11 cellular contexts compared by ENCODE assay signal in genomic region chr13:21436582-21436981, GRCh38. TPM values are rescaled to one million over a fixed set of nuclear protein-coding genes. Genes with fewer than 3 reads are reported as not detected.
DNase-seq lines count a peak whose midpoint lies in the region; ATAC-seq and TF ChIP-seq lines count a peak whose summit lies in the region.
"Had no signal": no experiment of that assay in that cellular context is flagged by ENCODE, and none has a peak within 500 bp of the region (broad histone marks: within the 10 kb centered on the region; RNA-seq: fewer than 3 reads in every experiment).

No MANE protein-coding gene starts in this region.

- H3K4me3 ChIP-seq in left ventricle myocardium inferior (no peak overlapping the region), lung (no peak overlapping the region), uterus (no peak overlapping the region)
- H3K4me3 ChIP-seq: BLaER1 had no signal

- H3K9me3 Mint-ChIP-seq in activated T-helper 1 cell treated with anti-CD3 and anti-CD28 coated beads, Interleukin-12 subunit alpha, Interleukin-12 subunit beta, Interleukin-2, Interleukin-4 antibody, amounts not matched to agents 30 ng/mL and 10 ng/mL and 1 ng/mL, durations not matched to agents 14 hours and 24 hours and 36 hours = peaks cover 22% of the 10 kb centered on the region

- H3K27me3 ChIP-seq in left ventricle myocardium inferior (ENCODE audit: low read depth) (no peaks in the 10 kb centered on the region), lung (ENCODE audit: control insufficient read depth, insufficient read depth) (no peaks in the 10 kb centered on the region), uterus (no peaks in the 10 kb centered on the region)
- H3K27me3 ChIP-seq: BLaER1 had no signal

- H3K4me1 ChIP-seq in left ventricle myocardium inferior (peaks cover 21% of the 10 kb centered on the region), lung (ENCODE audit: control insufficient read depth in 2 of 2, insufficient read depth in 2 of 2, low read length in 2 of 2) (peaks cover 1 to 4% of the 10 kb centered on the region in 2 donors), uterus (no peaks in the 10 kb centered on the region)
- H3K4me1 ChIP-seq: BLaER1 had no signal

- TF ChIP-seq CTCF in left ventricle myocardium inferior (IDR thresholded peaks at IDR 0.05; ENCODE audit: borderline replicate concordance) = no peak
- TF ChIP-seq CTCF in lung (IDR thresholded peaks at IDR 0.05; ENCODE audit: control extremely low read depth, extremely low read depth) = no peak
- no peak for TF ChIP-seq CTCF in uterus (IDR thresholded peaks at IDR 0.05)

- H3K27ac ChIP-seq in left ventricle myocardium inferior (replicated peaks) (peak overlapping the region; percentile 84), lung (ENCODE audit: low read depth in 1 of 2, low read length in 1 of 2) (peak overlapping the region; percentile 80 to 81), uterus (peak overlapping the region; percentile 19 to 70)
- H3K27ac ChIP-seq: BLaER1 had no signal

- H3K9me3 ChIP-seq in left ventricle myocardium inferior (replicated peaks) (peaks cover 19% of the 10 kb centered on the region), lung (ENCODE audit: control insufficient read depth in 2 of 2, insufficient read depth in 1 of 2, low read length in 1 of 2) (peaks cover 0 to 5% of the 10 kb centered on the region in 2 donors), uterus (peaks cover 0 to 9% of the 10 kb centered on the region in 2 donors)

- H3K36me3 ChIP-seq in left ventricle myocardium inferior (peaks cover 11% of the 10 kb centered on the region), lung (ENCODE audit: control insufficient read depth in 2 of 2, insufficient read depth in 2 of 2, low read length in 2 of 2) (no peaks in the 10 kb centered on the region), uterus (no peaks in the 10 kb centered on the region)

- TF ChIP-seq POLR2A in uterus (IDR thresholded peaks at IDR 0.05) = no peak

- no peak for DNase-seq in left ventricle myocardium inferior
- no peak for DNase-seq in Right ventricle myocardium inferior (ENCODE audit: missing footprints)
- DNase-seq in activated T-helper 1 cell treated with anti-CD3 and anti-CD28 coated beads, Interleukin-12 subunit alpha, Interleukin-12 subunit beta, Interleukin-2, Interleukin-4 antibody, amounts not matched to agents 30 ng/mL and 10 ng/mL and 1 ng/mL, durations not matched to agents 14 hours and 24 hours and 36 hours (ENCODE audit: low spot score) = no peak
- DNase-seq in lung (ENCODE audit: low spot score) = no peak
- DNase-seq in uterus = no peak
- no peak for DNase-seq in NCI-H2107 treated with DMSO at 0.1 percent for 48 hours (lab: John Stamatoyannopoulos, UW; ENCODE audit: unreplicated experiment)
- no peak for DNase-seq in NCI-H1694 (lab: John Stamatoyannopoulos, UW)
- DNase-seq in stimulated activated naive CD4-positive, alpha-beta T cell treated with Interleukin-2 at 50 U/mL for 16 hours (lab: John Stamatoyannopoulos, UW) = no peak
- DNase-seq: Kasumi-1, NCI-H774 had no signal

- peak overlapping the region; percentile 65 for H3K4me3 Mint-ChIP-seq in activated T-helper 1 cell treated with anti-CD3 and anti-CD28 coated beads, Interleukin-12 subunit alpha, Interleukin-12 subunit beta, Interleukin-2, Interleukin-4 antibody, amounts not matched to agents 30 ng/mL and 10 ng/mL and 1 ng/mL, durations not matched to agents 14 hours and 24 hours and 36 hours

- H3K36me3 Mint-ChIP-seq in activated T-helper 1 cell treated with anti-CD3 and anti-CD28 coated beads, Interleukin-12 subunit alpha, Interleukin-12 subunit beta, Interleukin-2, Interleukin-4 antibody, amounts not matched to agents 30 ng/mL and 10 ng/mL and 1 ng/mL, durations not matched to agents 14 hours and 24 hours and 36 hours (ENCODE audit: low read depth) = peaks cover 25% of the 10 kb centered on the region

- intact Hi-C loops in left ventricle myocardium inferior (cut with micrococcal nuclease) = no loop called here
- intact Hi-C loops in Right ventricle myocardium inferior (cut with DNase I) = no loop called here
- intact Hi-C loops in activated T-helper 1 cell treated with anti-CD3 and anti-CD28 coated beads, Interleukin-12 subunit alpha, Interleukin-12 subunit beta, Interleukin-2, Interleukin-4 antibody, amounts not matched to agents 30 ng/mL and 10 ng/mL and 1 ng/mL, durations not matched to agents 14 hours and 24 hours and 36 hours (cut with micrococcal nuclease) = loop anchor here (5.0 kb wide), 1 partner anchor 34 kb away; no protein-coding TSS in a partner anchor
- intact Hi-C loops in uterus (cut with DNase I; ENCODE audit: low total_unique reads) = no loop called here

- ATAC-seq in Right ventricle myocardium inferior = no peak
- no peak for ATAC-seq in lung (ENCODE audit: insufficient read depth, low FRiP score)

- 85 to 95% methylated on average over 6 of the region's 6 CpGs for WGBS in lung, 2 donors

- peak overlapping the region; percentile 75 for H3K27ac Mint-ChIP-seq in activated T-helper 1 cell treated with anti-CD3 and anti-CD28 coated beads, Interleukin-12 subunit alpha, Interleukin-12 subunit beta, Interleukin-2, Interleukin-4 antibody, amounts not matched to agents 30 ng/mL and 10 ng/mL and 1 ng/mL, durations not matched to agents 14 hours and 24 hours and 36 hours

- peaks cover 39% of the 10 kb centered on the region for H3K4me1 Mint-ChIP-seq in activated T-helper 1 cell treated with anti-CD3 and anti-CD28 coated beads, Interleukin-12 subunit alpha, Interleukin-12 subunit beta, Interleukin-2, Interleukin-4 antibody, amounts not matched to agents 30 ng/mL and 10 ng/mL and 1 ng/mL, durations not matched to agents 14 hours and 24 hours and 36 hours (ENCODE audit: low read depth)

- no peaks in the 10 kb centered on the region for H3K27me3 Mint-ChIP-seq in activated T-helper 1 cell treated with anti-CD3 and anti-CD28 coated beads, Interleukin-12 subunit alpha, Interleukin-12 subunit beta, Interleukin-2, Interleukin-4 antibody, amounts not matched to agents 30 ng/mL and 10 ng/mL and 1 ng/mL, durations not matched to agents 14 hours and 24 hours and 36 hours (ENCODE audit: insufficient read depth)

RNA-seq across cellular contexts. Expression of gene ZDHHC20, which starts 22.5 kb away (rescaled TPM):
- total RNA-seq in left ventricle myocardium inferior (14.0 TPM), Right ventricle myocardium inferior (14.6 TPM), lung (100 to 1,000 TPM in 1 of 2 donors, 10 to 100 TPM in 1; 58.8 to 153 TPM), uterus (100 to 1,000 TPM in 1 of 4 donors, 10 to 100 TPM in 3; 20.7 to 161 (median 61.9) TPM)
- 61.2 and 66.4 TPM in 2 replicates for total RNA-seq in activated T-helper 1 cell treated with anti-CD3 and anti-CD28 coated beads, Interleukin-12 subunit alpha, Interleukin-12 subunit beta, Interleukin-2, Interleukin-4 antibody, amounts not matched to agents 30 ng/mL and 10 ng/mL and 1 ng/mL, durations not matched to agents 14 hours and 24 hours and 36 hours
- 10 to 100 TPM; 22.8 to 35.1 TPM for polyA plus RNA-seq in lung
